ENCODE assay signal across 25 cellular contexts in the genomic region with DNA sequence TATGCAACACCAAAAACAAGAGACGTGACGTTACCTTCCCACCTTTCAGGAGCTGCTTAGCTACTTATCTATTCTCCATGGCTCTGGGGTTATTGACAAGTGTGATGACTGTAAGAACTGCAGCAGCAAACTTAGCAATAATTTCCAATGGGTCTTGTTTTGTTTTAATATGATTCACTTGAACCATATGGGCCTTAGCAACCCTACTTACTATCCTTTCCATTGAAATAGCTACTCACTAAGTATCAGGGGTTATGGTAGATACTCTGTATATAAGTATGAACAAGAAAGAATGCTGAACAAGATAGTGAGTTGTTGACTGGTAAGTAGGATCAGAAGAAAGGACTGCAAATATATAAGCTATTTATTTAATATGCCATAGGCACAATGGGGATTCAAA.
"Had no signal": no experiment of that assay in that cellular context is flagged by ENCODE, and none has a peak within 500 bp of the region (broad histone marks: within the 10 kb centered on the region; RNA-seq: fewer than 3 reads in every experiment).

No MANE protein-coding gene starts in this region.

- H3K4me1 Mint-ChIP-seq: activated CD4-positive, alpha-beta memory T cell treated with anti-CD3 and anti-CD28 coated beads, Interleukin-2, amount 10 ng/mL, durations not matched to agents 7 days and 5 days; activated naive CD8-positive, alpha-beta T cell treated with anti-CD3 and anti-CD28 coated beads, Interleukin-2, amount 10 ng/mL, durations not matched to agents 7 days and 5 days had no signal

- ATAC-seq: body of pancreas, Panc1 had no signal

- DNase-seq: activated CD4-positive, alpha-beta memory T cell treated with anti-CD3 and anti-CD28 coated beads, Interleukin-2, amount 10 ng/mL, durations not matched to agents 7 days and 5 days; activated CD4-positive, alpha-beta T cell treated with anti-CD3 and anti-CD28 coated beads for 4 hours; activated CD4-positive, alpha-beta T cell treated with anti-CD3 and anti-CD28 coated beads, Interleukin-2, amount 50 U/mL, for 1 hour; activated effector memory CD4-positive, alpha-beta T cell treated with anti-CD3 and anti-CD28 coated beads, Interleukin-2, amount 50 U/mL, for 16 hours; activated naive CD4-positive, alpha-beta T cell; activated naive CD8-positive, alpha-beta T cell treated with anti-CD3 and anti-CD28 coated beads, Interleukin-2, amount 10 ng/mL, durations not matched to agents 7 days and 5 days; adrenal gland; body of pancreas; KBM-7; NCI-H1048; NCI-H1105 treated with DMSO at 0.1 percent for 48 hours; NCI-H1436; NCI-H1694; NCI-H2029; NCI-H345; NCI-H524 treated with DMSO at 0.1 percent for 48 hours; SHP77; SJCRH30; T1000; WERI-Rb-1 had no signal

- H3K27ac Mint-ChIP-seq: activated CD4-positive, alpha-beta memory T cell treated with anti-CD3 and anti-CD28 coated beads, Interleukin-2, amount 10 ng/mL, durations not matched to agents 7 days and 5 days; activated naive CD8-positive, alpha-beta T cell treated with anti-CD3 and anti-CD28 coated beads, Interleukin-2, amount 10 ng/mL, durations not matched to agents 7 days and 5 days; IgD-negative memory B cell had no signal

- H3K9me3 ChIP-seq: adrenal gland, body of pancreas, breast epithelium, SJCRH30 had no signal

- H3K27me3 ChIP-seq: adrenal gland, body of pancreas, breast epithelium, SJCRH30 had no signal

- H3K4me3 ChIP-seq: adrenal gland, body of pancreas, breast epithelium, coronary artery, SJCRH30, SK-N-MC had no signal

- H3K4me3 Mint-ChIP-seq: activated CD4-positive, alpha-beta memory T cell treated with anti-CD3 and anti-CD28 coated beads, Interleukin-2, amount 10 ng/mL, durations not matched to agents 7 days and 5 days; activated naive CD8-positive, alpha-beta T cell treated with anti-CD3 and anti-CD28 coated beads, Interleukin-2, amount 10 ng/mL, durations not matched to agents 7 days and 5 days; IgD-negative memory B cell had no signal

- H3K9me3 Mint-ChIP-seq: activated CD4-positive, alpha-beta memory T cell treated with anti-CD3 and anti-CD28 coated beads, Interleukin-2, amount 10 ng/mL, durations not matched to agents 7 days and 5 days; activated naive CD8-positive, alpha-beta T cell treated with anti-CD3 and anti-CD28 coated beads, Interleukin-2, amount 10 ng/mL, durations not matched to agents 7 days and 5 days; IgD-negative memory B cell had no signal

- H3K36me3 Mint-ChIP-seq: activated naive CD8-positive, alpha-beta T cell treated with anti-CD3 and anti-CD28 coated beads, Interleukin-2, amount 10 ng/mL, durations not matched to agents 7 days and 5 days; IgD-negative memory B cell had no signal

- H3K36me3 ChIP-seq: adrenal gland, breast epithelium, SJCRH30, WERI-Rb-1 had no signal

- H3K27me3 Mint-ChIP-seq: activated CD4-positive, alpha-beta memory T cell treated with anti-CD3 and anti-CD28 coated beads, Interleukin-2, amount 10 ng/mL, durations not matched to agents 7 days and 5 days had no signal
